2 cellular contexts compared by ENCODE assay signal in genomic region chr1:18109058-18109755, GRCh38.
TF ChIP-seq lines count a peak whose summit lies in the region.

No MANE protein-coding gene starts in this region.

TF ChIP-seq in SK-N-SH, 30 proteins besides CTCF, POLR2A, EP300 and RAD21 (continued from another document):
- no peak for TF ChIP-seq PBX3 (IDR thresholded peaks at IDR 0.05)
- no peak for TF ChIP-seq YY1 (IDR thresholded peaks at IDR 0.05; ENCODE audit: low read depth)
- TF ChIP-seq ZBTB33 (IDR thresholded peaks at IDR 0.05; ENCODE audit: borderline replicate concordance, low read depth), result no peak
- TF ChIP-seq TCF12 (IDR thresholded peaks at IDR 0.05), result no peak
- TF ChIP-seq POLR2AphosphoS5 (IDR thresholded peaks at IDR 0.05; ENCODE audit: low read depth, low read length), result no peak
- no peak for TF ChIP-seq NRF1 (IDR thresholded peaks at IDR 0.05; ENCODE audit: low read depth, low read length)
- no peak for TF ChIP-seq EZH2phosphoT487 (IDR thresholded peaks at IDR 0.05; ENCODE audit: borderline replicate concordance, low read depth)
- TF ChIP-seq IRF3 (IDR thresholded peaks at IDR 0.05; ENCODE audit: low read depth, low read length), result no peak
- TF ChIP-seq SMC3 (IDR thresholded peaks at IDR 0.05; ENCODE audit: low read depth, low read length), result no peak
- TF ChIP-seq FOSL2 (IDR thresholded peaks at IDR 0.05; ENCODE audit: borderline replicate concordance, low read depth), result no peak
- no peak for TF ChIP-seq FOXJ3 (CRISPR knock-in tag; IDR thresholded peaks at IDR 0.05)
- no peak for TF ChIP-seq MXI1 (IDR thresholded peaks at IDR 0.05; ENCODE audit: low read depth, low read length)
- TF ChIP-seq CHD2 (IDR thresholded peaks at IDR 0.05; ENCODE audit: low read length, partially characterized antibody), result no peak
- TF ChIP-seq RFX5 (IDR thresholded peaks at IDR 0.05; ENCODE audit: low read length), result no peak
- no peak for TF ChIP-seq USF2 (IDR thresholded peaks at IDR 0.05; ENCODE audit: borderline replicate concordance, low read depth, low read length)
- TF ChIP-seq GATA2 (CRISPR knock-in tag; IDR thresholded peaks at IDR 0.05), result no peak
- no peak for TF ChIP-seq FOXM1 (IDR thresholded peaks at IDR 0.05; ENCODE audit: low read depth)

TF ChIP-seq in SK-N-SH treated with all-trans-retinoic acid at 6 μM for 48 hours, 23 proteins besides CTCF, POLR2A, EP300 and RAD21 (continued from another document):
- TF ChIP-seq CREB5 (CRISPR knock-in tag; IDR thresholded peaks at IDR 0.05; ENCODE audit: low read depth) (no peak), TCF4 (CRISPR knock-in tag; IDR thresholded peaks at IDR 0.05; ENCODE audit: borderline replicate concordance) (no peak), GLIS3 (CRISPR knock-in tag; IDR thresholded peaks at IDR 0.05) (no peak), PPARA (CRISPR knock-in tag; IDR thresholded peaks at IDR 0.05; ENCODE audit: borderline replicate concordance) (no peak), POU6F1 (CRISPR knock-in tag; IDR thresholded peaks at IDR 0.05; ENCODE audit: borderline replicate concordance, low read depth) (no peak), ZNF70 (CRISPR knock-in tag; IDR thresholded peaks at IDR 0.05) (no peak), ZNF565 (CRISPR knock-in tag; conservative IDR thresholded peaks at IDR 0.05; ENCODE audit: low read depth) (no peak), ZFP30 (CRISPR knock-in tag; IDR thresholded peaks at IDR 0.05) (no peak), CSDC2 (CRISPR knock-in tag; IDR thresholded peaks at IDR 0.05) (no peak), RARB (CRISPR knock-in tag; IDR thresholded peaks at IDR 0.05) (no peak), ESRRG (CRISPR knock-in tag; IDR thresholded peaks at IDR 0.05) (no peak)
